In genomic region chr1:53148123-53148522, GRCh38 we compare ENCODE assay signal across 29 cellular contexts. TPM values are rescaled to one million over a fixed set of nuclear protein-coding genes. Genes with fewer than 3 reads are reported as not detected.
A peak's percentile ranks its signal among the peaks of the same experiment; 100 is the strongest.
DNase-seq lines count a peak whose midpoint lies in the region; ATAC-seq, FAIRE-seq and TF ChIP-seq lines count a peak whose summit lies in the region.
"Had no signal": no experiment of that assay in that cellular context is flagged by ENCODE, and none has a peak within 500 bp of the region (broad histone marks: within the 10 kb centered on the region; RNA-seq: fewer than 3 reads in every experiment).

No MANE protein-coding gene starts in this region.

- no peaks in the 10 kb centered on the region for H4K20me1 ChIP-seq in endothelial cell of umbilical vein (replicated peaks; ENCODE audit: control insufficient read depth, extremely low read depth, insufficient read depth, low read length)

- H3K27ac Mint-ChIP-seq in mesothelial cell of epicardium: peak overlapping the region; percentile 9
- no peak overlapping the region for H3K27ac Mint-ChIP-seq in activated naive CD8-positive, alpha-beta T cell treated with anti-CD3 and anti-CD28 coated beads, Interleukin-2, amount 50 U/mL, for 24 hours
- H3K27ac Mint-ChIP-seq: activated naive CD4-positive, alpha-beta T cell treated with anti-CD3 and anti-CD28 coated beads, Interleukin-2, amount 10 ng/mL, durations not matched to agents 7 days and 5 days; CD14-positive monocyte; naive thymus-derived CD4-positive, alpha-beta T cell; stimulated activated effector memory CD8-positive, alpha-beta T cell treated with anti-CD3 and anti-CD28 coated beads, Interleukin-12 subunit alpha, Interleukin-12 subunit beta, amount 100 ng/mL, for 72 hours had no signal

- no peaks in the 10 kb centered on the region for H3K36me3 Mint-ChIP-seq in mesothelial cell of epicardium
- no peaks in the 10 kb centered on the region for H3K36me3 Mint-ChIP-seq in activated naive CD8-positive, alpha-beta T cell treated with anti-CD3 and anti-CD28 coated beads, Interleukin-2, amount 50 U/mL, for 24 hours (ENCODE audit: low read depth)
- H3K36me3 Mint-ChIP-seq: activated naive CD4-positive, alpha-beta T cell treated with anti-CD3 and anti-CD28 coated beads, Interleukin-2, amount 10 ng/mL, durations not matched to agents 7 days and 5 days; CD14-positive monocyte; naive thymus-derived CD4-positive, alpha-beta T cell; stimulated activated effector memory CD8-positive, alpha-beta T cell treated with anti-CD3 and anti-CD28 coated beads, Interleukin-12 subunit alpha, Interleukin-12 subunit beta, amount 100 ng/mL, for 72 hours had no signal

- BruUV-seq in endothelial cell of umbilical vein (replicated peaks; lab: Mats Ljungman, UMichigan): no TSS peak

- dilution Hi-C loops in endothelial cell of umbilical vein (cut with MboI; ENCODE audit: extremely low pct_ligation_motif_present, low sequenced_read_pairs): no loop called here

- H3K27me3 Mint-ChIP-seq in mesothelial cell of epicardium (ENCODE audit: low read depth): no peaks in the 10 kb centered on the region
- H3K27me3 Mint-ChIP-seq in activated naive CD8-positive, alpha-beta T cell treated with anti-CD3 and anti-CD28 coated beads, Interleukin-2, amount 50 U/mL, for 24 hours: no peaks in the 10 kb centered on the region

- no peaks in the 10 kb centered on the region for H3K9me3 ChIP-seq in endothelial cell of umbilical vein (replicated peaks; ENCODE audit: control insufficient read depth, insufficient read depth, low read length)
- H3K9me3 ChIP-seq: heart right ventricle, uterus had no signal

- no peak for FAIRE-seq in endothelial cell of umbilical vein (lab: Jason Lieb, UNC)
- FAIRE-seq in urothelium cell line (lab: Jason Lieb, UNC): no peak
- FAIRE-seq: endometrium had no signal

- no peaks in the 10 kb centered on the region for H3K4me1 ChIP-seq in endothelial cell of umbilical vein (ENCODE audit: control insufficient read depth, extremely low read depth, insufficient read depth, low read length)
- H3K4me1 ChIP-seq: uterus had no signal

- H3K9me3 Mint-ChIP-seq in mesothelial cell of epicardium: no peaks in the 10 kb centered on the region
- no peaks in the 10 kb centered on the region for H3K9me3 Mint-ChIP-seq in activated naive CD8-positive, alpha-beta T cell treated with anti-CD3 and anti-CD28 coated beads, Interleukin-2, amount 50 U/mL, for 24 hours
- H3K9me3 Mint-ChIP-seq: activated naive CD4-positive, alpha-beta T cell treated with anti-CD3 and anti-CD28 coated beads, Interleukin-2, amount 10 ng/mL, durations not matched to agents 7 days and 5 days; CD14-positive monocyte; naive thymus-derived CD4-positive, alpha-beta T cell; stimulated activated effector memory CD8-positive, alpha-beta T cell treated with anti-CD3 and anti-CD28 coated beads, Interleukin-12 subunit alpha, Interleukin-12 subunit beta, amount 100 ng/mL, for 72 hours had no signal

- H3K27ac ChIP-seq in endothelial cell of umbilical vein (ENCODE audit: insufficient read depth, low read depth, low read length): no peak overlapping the region
- H3K27ac ChIP-seq: heart right ventricle, RWPE1, uterus had no signal

- no peak overlapping the region for H3K4me2 ChIP-seq in endothelial cell of umbilical vein (ENCODE audit: insufficient read depth, low read length)
- H3K4me2 ChIP-seq: smooth muscle cell had no signal

- H3K9me1 ChIP-seq in endothelial cell of umbilical vein (replicated peaks; ENCODE audit: control insufficient read depth, extremely low read depth, insufficient read depth, low read length): peaks cover 2% of the 10 kb centered on the region

- peaks cover 24% of the 10 kb centered on the region for H3K4me1 Mint-ChIP-seq in mesothelial cell of epicardium
- H3K4me1 Mint-ChIP-seq in activated naive CD8-positive, alpha-beta T cell treated with anti-CD3 and anti-CD28 coated beads, Interleukin-2, amount 50 U/mL, for 24 hours: no peaks in the 10 kb centered on the region
- H3K4me1 Mint-ChIP-seq: activated naive CD4-positive, alpha-beta T cell treated with anti-CD3 and anti-CD28 coated beads, Interleukin-2, amount 10 ng/mL, durations not matched to agents 7 days and 5 days; CD14-positive monocyte; stimulated activated effector memory CD8-positive, alpha-beta T cell treated with anti-CD3 and anti-CD28 coated beads, Interleukin-12 subunit alpha, Interleukin-12 subunit beta, amount 100 ng/mL, for 72 hours had no signal

- TF ChIP-seq CTCF in endothelial cell of umbilical vein (IDR thresholded peaks at IDR 0.05; ENCODE audit: extremely low read depth in 1 of 2, insufficient read depth in 1 of 2, low read depth in 1 of 2, low read length in 2 of 2) (no peak), mesothelial cell of epicardium (IDR thresholded peaks at IDR 0.05; ENCODE audit: unreplicated experiment) (no peak)

- ATAC-seq in GM21737 (IDR thresholded peaks at IDR 0.05; ENCODE audit: unreplicated experiment): no peak
- ATAC-seq in activated naive CD8-positive, alpha-beta T cell treated with anti-CD3 and anti-CD28 coated beads, Interleukin-2, amount 50 U/mL, for 24 hours: no peak
- ATAC-seq: heart right ventricle; left lobe of liver; naive thymus-derived CD4-positive, alpha-beta T cell; stimulated activated effector memory CD8-positive, alpha-beta T cell treated with anti-CD3 and anti-CD28 coated beads, Interleukin-12 subunit alpha, Interleukin-12 subunit beta, amount 100 ng/mL, for 72 hours had no signal

- no peak overlapping the region for H3K4me3 Mint-ChIP-seq in mesothelial cell of epicardium
- H3K4me3 Mint-ChIP-seq in activated naive CD8-positive, alpha-beta T cell treated with anti-CD3 and anti-CD28 coated beads, Interleukin-2, amount 50 U/mL, for 24 hours: no peak overlapping the region
- H3K4me3 Mint-ChIP-seq: activated naive CD4-positive, alpha-beta T cell treated with anti-CD3 and anti-CD28 coated beads, Interleukin-2, amount 10 ng/mL, durations not matched to agents 7 days and 5 days; CD14-positive monocyte; naive thymus-derived CD4-positive, alpha-beta T cell; stimulated activated effector memory CD8-positive, alpha-beta T cell treated with anti-CD3 and anti-CD28 coated beads, Interleukin-12 subunit alpha, Interleukin-12 subunit beta, amount 100 ng/mL, for 72 hours had no signal

- CTCF ChIA-PET in endothelial cell of umbilical vein (lab: Charles Lee): interaction anchor here (1.3 kb wide), 1 partner anchor 34 kb away, joined by 5 read pairs; no protein-coding TSS in a partner anchor

- no peak overlapping the region for H3K9ac ChIP-seq in endothelial cell of umbilical vein (replicated peaks; ENCODE audit: extremely low read depth, insufficient read depth, low read length)

- POLR2A ChIA-PET in endothelial cell of umbilical vein (lab: Charles Lee): no interaction called here

- peaks cover 0 to 5% of the 10 kb centered on the region in 2 experiments for H3K27me3 ChIP-seq in endothelial cell of umbilical vein (ENCODE audit: control insufficient read depth in 2 of 2, insufficient read depth in 2 of 2, low read length in 2 of 2)
- H3K27me3 ChIP-seq: heart right ventricle, uterus had no signal

- intact Hi-C loops in endothelial cell of umbilical vein (cut with micrococcal nuclease): no loop called here

- H3K4me3 ChIP-seq in endothelial cell of umbilical vein (replicated peaks in 1 of 3; ENCODE audit: insufficient read depth in 1 of 3, low read depth in 1 of 3, low read length in 3 of 3): no peak overlapping the region
- H3K4me3 ChIP-seq: heart right ventricle, smooth muscle cell, uterus had no signal

- H2AFZ ChIP-seq in endothelial cell of umbilical vein (ENCODE audit: low read depth, low read length): no peak overlapping the region

- no peak for TF ChIP-seq POLR2A in endothelial cell of umbilical vein (IDR thresholded peaks at IDR 0.05; ENCODE audit: low read depth, low read length)

- H3K79me2 ChIP-seq in endothelial cell of umbilical vein (ENCODE audit: control insufficient read depth, insufficient read depth, low read length): no peaks in the 10 kb centered on the region

- peak; percentile 68 for DNase-seq in EH (ENCODE audit: low read depth)
- peak; percentile 68 for DNase-seq in M059J (ENCODE audit: low read depth)
- DNase-seq in endothelial cell of umbilical vein (ENCODE audit: low read depth, low spot score): no peak
- no peak for DNase-seq in mesothelial cell of epicardium (ENCODE audit: low spot score in 2 of 2, unreplicated experiment in 2 of 2)
- DNase-seq in activated naive CD4-positive, alpha-beta T cell (lab: John Stamatoyannopoulos, UW): no peak
- no peak for DNase-seq in urothelium cell line (ENCODE audit: low spot score)
- DNase-seq in activated naive CD8-positive, alpha-beta T cell treated with anti-CD3 and anti-CD28 coated beads, Interleukin-2, amount 50 U/mL, for 24 hours: no peak
- DNase-seq: activated CD4-positive, alpha-beta T cell treated with anti-CD3 and anti-CD28 coated beads, Interleukin-2, amount 50 U/mL, for 1 hour; activated naive CD4-positive, alpha-beta T cell treated with anti-CD3 and anti-CD28 coated beads, Interleukin-2, amount 10 ng/mL, durations not matched to agents 7 days and 5 days; caudate nucleus; dermis blood vessel endothelial cell; heart right ventricle; mesendoderm; MV-4-11; naive thymus-derived CD4-positive, alpha-beta T cell; NCI-H187; NCI-H2171 treated with DMSO at 0.1 percent for 48 hours; NCI-H526 treated with DMSO at 0.1 percent for 48 hours; occipital lobe; retina; stimulated activated CD4-positive, alpha-beta T cell treated with anti-CD3 and anti-CD28 coated beads, Interleukin-2, amount 100 ng/mL, for 48 hours; uterus had no signal

- H3K36me3 ChIP-seq in endothelial cell of umbilical vein (ENCODE audit: control insufficient read depth in 2 of 2, extremely low read depth in 1 of 2, insufficient read depth in 2 of 2, low read length in 2 of 2): no peaks in the 10 kb centered on the region
- H3K36me3 ChIP-seq: heart right ventricle, uterus had no signal

RNA-seq across cellular contexts. Expression of gene SLC1A7, which starts 5.7 kb away (rescaled TPM):
- 0.25 TPM in 1 of 2 replicates, not detected in the other for total RNA-seq in M059J (2014; rRNA removed; shearing (Covaris generic))
- total RNA-seq in endothelial cell of umbilical vein (not detected in 2 replicates), mesothelial cell of epicardium (0.09 TPM in 1 of 3 replicates, not detected in the others)
- not detected in 2 replicates for polyA plus RNA-seq in endothelial cell of umbilical vein
- polyA plus RNA-seq in endothelial cell of umbilical vein (2011; cell fraction: cytosol; rRNA removed): not detected in 2 replicates
- not detected in 2 replicates for polyA plus RNA-seq in endothelial cell of umbilical vein (2011; cell fraction: nucleus; rRNA removed)
- polyA plus RNA-seq in endothelial cell of umbilical vein (2012): not detected in 2 replicates
- polyA minus RNA-seq in endothelial cell of umbilical vein: not detected in 2 replicates
- not detected for polyA minus RNA-seq in endothelial cell of umbilical vein (2011; cell fraction: cytosol; rRNA and poly(A)+ RNA removed)
- polyA minus RNA-seq in endothelial cell of umbilical vein (2011; cell fraction: nucleus; rRNA and poly(A)+ RNA removed): not detected in 2 replicates
- total RNA-seq: dermis blood vessel endothelial cell, occipital lobe, smooth muscle cell had no signal
- polyA plus RNA-seq: CD14-positive monocyte; naive thymus-derived CD4-positive, alpha-beta T cell had no signal

RNA-seq across cellular contexts. Expression of gene CPT2, which starts 48.5 kb away (rescaled TPM):
- total RNA-seq in M059J (2014; rRNA removed; shearing (Covaris generic)): 18.3 and 23.4 TPM in 2 replicates
- total RNA-seq in endothelial cell of umbilical vein (10.4 and 11.6 TPM in 2 replicates), mesothelial cell of epicardium (15.1 to 16.6 TPM (median 15.5 TPM) in 3 replicates)
- polyA plus RNA-seq in endothelial cell of umbilical vein: 10.6 and 11.5 TPM in 2 replicates
- polyA plus RNA-seq in endothelial cell of umbilical vein (2011; cell fraction: cytosol; rRNA removed): 9.4 and 9.8 TPM in 2 replicates
- 6.6 and 6.9 TPM in 2 replicates for polyA plus RNA-seq in endothelial cell of umbilical vein (2011; cell fraction: nucleus; rRNA removed)
- 6.2 and 9.3 TPM in 2 replicates for polyA plus RNA-seq in endothelial cell of umbilical vein (2012)
- polyA minus RNA-seq in endothelial cell of umbilical vein: 10.1 and 10.8 TPM in 2 replicates
- polyA minus RNA-seq in endothelial cell of umbilical vein (2011; cell fraction: cytosol; rRNA and poly(A)+ RNA removed): 12.0 TPM
- 3.9 and 6.4 TPM in 2 replicates for polyA minus RNA-seq in endothelial cell of umbilical vein (2011; cell fraction: nucleus; rRNA and poly(A)+ RNA removed)

Comparison
In these comparisons a context has a peak if more than half of its experiments do, and no peak if none do; other contexts are left out.
1. DNase-seq: peak in EH (single experiment) and M059J (single experiment); none in endothelial cell of umbilical vein (single experiment), mesothelial cell of epicardium (0 of 2), activated naive CD4-positive, alpha-beta T cell (0 of 4), urothelium cell line (single experiment) and activated naive CD8-positive, alpha-beta T cell treated with anti-CD3 and anti-CD28 coated beads, Interleukin-2, amount 50 U/mL, for 24 hours (single experiment).